ENCODE assay signal across 17 cellular contexts in genomic region chr14:103890052-103890371, GRCh38. TPM values are rescaled to one million over a fixed set of nuclear protein-coding genes. Genes with fewer than 3 reads are reported as not detected.
"Had no signal": no experiment of that assay in that cellular context is flagged by ENCODE, and none has a peak within 500 bp of the region (broad histone marks: within the 10 kb centered on the region; RNA-seq: fewer than 3 reads in every experiment).

No MANE protein-coding gene starts in this region.

- H3K27me3 ChIP-seq: adrenal gland, hepatocyte had no signal

- H3K9me3 ChIP-seq: adrenal gland, lower lobe of right lung had no signal

- ATAC-seq: activated T-helper 17 cell treated with anti-CD3 and anti-CD28 coated beads, Interleukin-2, amount 50 U/mL, for 72 hours had no signal

- H3K27ac ChIP-seq: hepatocyte had no signal

- H3K4me3 ChIP-seq: adrenal gland, hepatocyte, lower lobe of right lung had no signal

- H3K36me3 ChIP-seq: adrenal gland, lower lobe of right lung had no signal

- H3K4me2 ChIP-seq: hepatocyte had no signal

- DNase-seq: activated CD4-positive, alpha-beta T cell treated with anti-CD3 and anti-CD28 coated beads, Interleukin-2, amount 10 ng/mL, durations not matched to agents 7 days and 5 days; activated CD4-positive, CD25-positive, alpha-beta regulatory T cell; activated CD8-positive, alpha-beta memory T cell treated with anti-CD3 and anti-CD28 coated beads for 24 hours; activated naive CD4-positive, alpha-beta T cell treated with anti-CD3 and anti-CD28 coated beads, Interleukin-2, amount 50 U/mL, for 16 hours; activated T-cell treated with anti-CD3 and anti-CD28 coated beads for 4 hours; adrenal gland; central memory CD4-positive, alpha-beta T cell; endodermal cell; erythroblast; midbrain; nephron progenitor cell; stimulated activated naive CD4-positive, alpha-beta T cell; T-helper 2 cell had no signal

RNA-seq across cellular contexts. Expression of gene TDRD9, which starts 38.2 kb away (rescaled TPM):
- total RNA-seq: endodermal cell, osteocyte had no signal

RNA-seq across cellular contexts. Expression of gene RD3L, which starts 52.3 kb away (rescaled TPM):
- total RNA-seq: activated CD4-positive, alpha-beta T cell treated with anti-CD3 and anti-CD28 coated beads, Interleukin-2, amount 10 ng/mL, durations not matched to agents 7 days and 5 days; activated T-helper 17 cell treated with anti-CD3 and anti-CD28 coated beads, Interleukin-2, amount 50 U/mL, for 72 hours; adrenal gland; endodermal cell; hepatocyte; lower lobe of right lung; osteocyte had no signal
- polyA plus RNA-seq: adrenal gland, hepatocyte had no signal
